In genomic region chr22:37735054-37735453, GRCh38 we compare ENCODE assay signal across 8 cellular contexts. TPM values are rescaled to one million over a fixed set of nuclear protein-coding genes. Genes with fewer than 3 reads are reported as not detected.
DNase-seq lines count a peak whose midpoint lies in the region; TF ChIP-seq lines count a peak whose summit lies in the region.
"Had no signal": no experiment of that assay in that cellular context is flagged by ENCODE, and none has a peak within 500 bp of the region (broad histone marks: within the 10 kb centered on the region; RNA-seq: fewer than 3 reads in every experiment).

No MANE protein-coding gene starts in this region.

- 39 to 61% methylated on average over 9 to 10 of the region's 10 CpGs for WGBS in testis, 2 donors

- TF ChIP-seq CTCF in HFF-Myc (IDR thresholded peaks at IDR 0.05; ENCODE audit: low read depth, low read length, missing control alignments): peak; percentile 30
- TF ChIP-seq CTCF in astrocyte of the spinal cord (IDR thresholded peaks at IDR 0.05; ENCODE audit: low read depth, low read length): peak; percentile 44
- TF ChIP-seq CTCF in testis (IDR thresholded peaks at IDR 0.05): peak; percentile 4 to 39 (median 19)
- TF ChIP-seq CTCF in mesothelial cell of epicardium (IDR thresholded peaks at IDR 0.05; ENCODE audit: unreplicated experiment): no peak

- no peak overlapping the region for H3K27ac Mint-ChIP-seq in mesothelial cell of epicardium
- H3K27ac Mint-ChIP-seq: activated CD4-positive, alpha-beta T cell treated with anti-CD3 and anti-CD28 coated beads for 36 hours had no signal

- TF ChIP-seq POLR2A in testis (IDR thresholded peaks at IDR 0.05): no peak

- H3K36me3 Mint-ChIP-seq in mesothelial cell of epicardium: no peaks in the 10 kb centered on the region

- H3K4me3 ChIP-seq in HFF-Myc (replicated peaks; ENCODE audit: low read depth, low read length) (no peak overlapping the region), astrocyte of the spinal cord (ENCODE audit: low read depth, low read length) (no peak overlapping the region), testis (no peak overlapping the region)

- no peaks in the 10 kb centered on the region for H3K9me3 ChIP-seq in testis

- H3K27me3 Mint-ChIP-seq in mesothelial cell of epicardium (ENCODE audit: low read depth): no peaks in the 10 kb centered on the region
- H3K27me3 Mint-ChIP-seq: activated CD4-positive, alpha-beta T cell treated with anti-CD3 and anti-CD28 coated beads for 36 hours had no signal

- no peak overlapping the region for H3K4me3 Mint-ChIP-seq in mesothelial cell of epicardium
- H3K4me3 Mint-ChIP-seq: activated CD4-positive, alpha-beta T cell treated with anti-CD3 and anti-CD28 coated beads for 36 hours had no signal

- no peaks in the 10 kb centered on the region for H3K9me3 Mint-ChIP-seq in mesothelial cell of epicardium

- in situ Hi-C loops in astrocyte of the spinal cord (cut with HindIII; ENCODE audit: low sequenced_read_pairs): no loop called here

- H3K36me3 ChIP-seq in testis (ENCODE audit: low read depth, missing control alignments): no peaks in the 10 kb centered on the region

- no peak overlapping the region for H3K27ac ChIP-seq in testis

- intact Hi-C loops in testis (cut with DNase I; ENCODE audit: low total_unique reads): no loop called here

- H3K27me3 ChIP-seq in testis: no peaks in the 10 kb centered on the region

- H3K4me1 Mint-ChIP-seq in mesothelial cell of epicardium: peaks cover 8% of the 10 kb centered on the region
- H3K4me1 Mint-ChIP-seq: activated CD4-positive, alpha-beta T cell treated with anti-CD3 and anti-CD28 coated beads for 36 hours had no signal

- peaks cover 20% of the 10 kb centered on the region for H3K4me1 ChIP-seq in testis

- no peak for DNase-seq in HFF-Myc (ENCODE audit: extremely low read depth, low read depth)
- DNase-seq in astrocyte of the spinal cord (ENCODE audit: low read depth, low spot score): no peak
- peak; percentile 91 for DNase-seq in iPS-NIHi11 (ENCODE audit: low spot score)
- DNase-seq in testis: peak; percentile 74
- DNase-seq in mesothelial cell of epicardium (ENCODE audit: low spot score in 2 of 2, unreplicated experiment in 2 of 2): no peak
- DNase-seq in NCI-H1417 treated with DMSO at 0.1 percent for 48 hours (lab: John Stamatoyannopoulos, UW): no peak
- DNase-seq in NCI-H2227 (lab: John Stamatoyannopoulos, UW; ENCODE audit: unreplicated experiment): no peak
- DNase-seq: activated CD4-positive, alpha-beta T cell treated with anti-CD3 and anti-CD28 coated beads for 36 hours had no signal

RNA-seq across cellular contexts. Expression of gene TRIOBP, which starts 38.2 kb away (rescaled TPM):
- total RNA-seq in testis (10 to 100 TPM; 74.0 to 80.2 TPM), mesothelial cell of epicardium (69.2 to 76.1 TPM (median 71.4 TPM) in 3 replicates)
- polyA plus RNA-seq in testis (ENCODE audit: insufficient read depth, low read depth, low replicate concordance): 52.9 TPM

RNA-seq across cellular contexts. Expression of gene NOL12, which starts 48.9 kb away (rescaled TPM):
- total RNA-seq in testis: 10 to 100 TPM; 46.6 to 51.2 TPM
- polyA plus RNA-seq in testis (ENCODE audit: insufficient read depth, low read depth, low replicate concordance): 76.2 TPM
- total RNA-seq in mesothelial cell of epicardium: 23.9 to 25.2 TPM (median 24.8 TPM) in 3 replicates

RNA-seq across cellular contexts. Expression of gene LGALS1, which starts 59.6 kb away (rescaled TPM):
- total RNA-seq in testis: 100 to 1,000 TPM; 466 to 960 TPM
- 681 TPM for polyA plus RNA-seq in testis (ENCODE audit: insufficient read depth, low read depth, low replicate concordance)
- 238 to 262 TPM (median 242 TPM) in 3 replicates for total RNA-seq in mesothelial cell of epicardium

Comparison
In these comparisons a context has a peak if more than half of its experiments do, and no peak if none do; other contexts are left out.
1. DNase-seq: peak in iPS-NIHi11 (single experiment) and testis (single experiment); none in HFF-Myc (single experiment), astrocyte of the spinal cord (single experiment), mesothelial cell of epicardium (0 of 2), NCI-H1417 treated with DMSO at 0.1 percent for 48 hours (single experiment) and NCI-H2227 (single experiment).